Comparison of ENCODE assay signal across 8 cellular contexts in genomic region chr5:124746252-124746915, GRCh38. TPM values are rescaled to one million over a fixed set of nuclear protein-coding genes. Genes with fewer than 3 reads are reported as not detected.
DNase-seq lines count a peak whose midpoint lies in the region; ATAC-seq and TF ChIP-seq lines count a peak whose summit lies in the region.

Gene ZNF608 (minus strand): TSS chr5:124746639. CDS start chr5:124744989, 1,650 bp downstream.

- peak; percentile 70 for DNase-seq in DMS53 (lab: John Stamatoyannopoulos, UW)
- peak; percentile 58 for DNase-seq in NCI-H1105 treated with DMSO at 0.1 percent for 48 hours (lab: John Stamatoyannopoulos, UW)
- no peak for DNase-seq in activated naive CD8-positive, alpha-beta T cell treated with anti-CD3 and anti-CD28 coated beads for 36 hours
- DNase-seq in left cardiac atrium = no peak
- no peak for DNase-seq in progenitor cell of endocrine pancreas (ENCODE audit: low spot score, unreplicated experiment)
- no peak for DNase-seq in hepatic stellate cell (ENCODE audit: low spot score)

- peak within 1 kb of the TSS; percentile 68 for H3K4me3 Mint-ChIP-seq in activated naive CD8-positive, alpha-beta T cell treated with anti-CD3 and anti-CD28 coated beads for 36 hours
- H3K4me3 Mint-ChIP-seq in progenitor cell of endocrine pancreas (ENCODE audit: low read depth) = no peak within 1 kb of the TSS

- ATAC-seq in left cardiac atrium (peak in 1 of 2 donors; percentile 2), HG03095 (IDR thresholded peaks at IDR 0.05; ENCODE audit: unreplicated experiment) (no peak), GM21723 (IDR thresholded peaks at IDR 0.05; ENCODE audit: unreplicated experiment) (no peak)

- H3K4me1 Mint-ChIP-seq in activated naive CD8-positive, alpha-beta T cell treated with anti-CD3 and anti-CD28 coated beads for 36 hours = peaks cover 28% of the 10 kb centered on the region
- H3K4me1 Mint-ChIP-seq in progenitor cell of endocrine pancreas (ENCODE audit: low read depth) = peaks cover 19% of the 10 kb centered on the region

- no peak within 1 kb of the TSS for H3K27ac Mint-ChIP-seq in activated naive CD8-positive, alpha-beta T cell treated with anti-CD3 and anti-CD28 coated beads for 36 hours
- no peak within 1 kb of the TSS for H3K27ac Mint-ChIP-seq in progenitor cell of endocrine pancreas

- peaks cover 10% of the 10 kb centered on the region for H3K27me3 Mint-ChIP-seq in activated naive CD8-positive, alpha-beta T cell treated with anti-CD3 and anti-CD28 coated beads for 36 hours
- no peaks in the 10 kb centered on the region for H3K27me3 Mint-ChIP-seq in progenitor cell of endocrine pancreas

- intact Hi-C loops in left cardiac atrium (cut with DNase I) = loop anchor here (2.0 to 10.0 kb wide), 6 partner anchors 89 to 451 kb away; no protein-coding TSS in a partner anchor

- H3K36me3 Mint-ChIP-seq in activated naive CD8-positive, alpha-beta T cell treated with anti-CD3 and anti-CD28 coated beads for 36 hours = no peaks in the 10 kb centered on the region
- H3K36me3 Mint-ChIP-seq in progenitor cell of endocrine pancreas (ENCODE audit: insufficient read depth) = peaks cover 2% of the 10 kb centered on the region

- TF ChIP-seq CTCF in progenitor cell of endocrine pancreas (IDR thresholded peaks at IDR 0.05; ENCODE audit: unreplicated experiment) = peak; percentile 13

- peaks cover under 1% of the 10 kb centered on the region for H3K9me3 Mint-ChIP-seq in activated naive CD8-positive, alpha-beta T cell treated with anti-CD3 and anti-CD28 coated beads for 36 hours
- no peaks in the 10 kb centered on the region for H3K9me3 Mint-ChIP-seq in progenitor cell of endocrine pancreas (ENCODE audit: low read depth)

RNA-seq across cellular contexts. Expression of gene ZNF608, which starts in this region (rescaled TPM):
- under 1 TPM; 0.06 to 0.12 TPM for total RNA-seq in activated naive CD8-positive, alpha-beta T cell treated with anti-CD3 and anti-CD28 coated beads for 36 hours
- 10 to 100 TPM; 21.8 to 28.0 TPM for total RNA-seq in left cardiac atrium
- 134 and 148 TPM in 2 replicates for total RNA-seq in progenitor cell of endocrine pancreas

Comparison
In these comparisons a context has a peak if more than half of its experiments do, and no peak if none do; other contexts are left out.
1. RNA of gene ZNF608 (total RNA-seq): 134 to 148 TPM in progenitor cell of endocrine pancreas and 21.8 to 28.0 TPM in left cardiac atrium; 0.06 to 0.12 TPM in activated naive CD8-positive, alpha-beta T cell treated with anti-CD3 and anti-CD28 coated beads for 36 hours; every median in the first group is over 10 times any median in the second.
2. DNase-seq: peak in DMS53 (single experiment) and NCI-H1105 treated with DMSO at 0.1 percent for 48 hours (single experiment); none in activated naive CD8-positive, alpha-beta T cell treated with anti-CD3 and anti-CD28 coated beads for 36 hours (single experiment), left cardiac atrium (single experiment), progenitor cell of endocrine pancreas (single experiment) and hepatic stellate cell (single experiment).